9 cellular contexts compared by ENCODE assay signal in the genomic region with DNA sequence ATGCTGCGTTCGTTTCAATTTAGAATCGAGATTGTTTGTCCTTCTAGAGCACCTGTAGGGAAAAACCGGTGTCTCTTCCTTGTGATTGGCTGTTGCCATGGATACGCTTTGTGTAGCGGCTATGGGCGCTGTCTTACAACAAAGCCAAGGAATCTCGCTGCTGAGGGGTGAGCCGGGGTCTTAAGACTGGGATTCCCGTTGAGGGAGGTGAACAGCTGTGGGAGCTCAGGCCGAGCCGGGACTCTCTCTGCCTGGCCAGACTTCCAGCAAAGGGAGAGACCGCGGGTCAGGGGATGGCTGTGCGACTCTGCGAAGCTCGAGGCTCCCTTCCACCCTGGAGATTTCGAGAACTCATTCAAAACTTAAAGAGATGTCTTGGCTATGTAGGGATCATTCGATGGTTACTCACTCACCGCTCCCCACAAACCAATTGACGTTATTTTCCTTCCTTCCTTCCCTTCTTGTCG. TPM values are rescaled to one million over a fixed set of nuclear protein-coding genes. Genes with fewer than 3 reads are reported as not detected.
A peak's percentile ranks its signal among the peaks of the same experiment; 100 is the strongest.
DNase-seq lines count a peak whose midpoint lies in the region; ATAC-seq, FAIRE-seq and TF ChIP-seq lines count a peak whose summit lies in the region.
"Had no signal": no experiment of that assay in that cellular context is flagged by ENCODE, and none has a peak within 500 bp of the region (broad histone marks: within the 10 kb centered on the region; RNA-seq: fewer than 3 reads in every experiment).

A gene with protein sequence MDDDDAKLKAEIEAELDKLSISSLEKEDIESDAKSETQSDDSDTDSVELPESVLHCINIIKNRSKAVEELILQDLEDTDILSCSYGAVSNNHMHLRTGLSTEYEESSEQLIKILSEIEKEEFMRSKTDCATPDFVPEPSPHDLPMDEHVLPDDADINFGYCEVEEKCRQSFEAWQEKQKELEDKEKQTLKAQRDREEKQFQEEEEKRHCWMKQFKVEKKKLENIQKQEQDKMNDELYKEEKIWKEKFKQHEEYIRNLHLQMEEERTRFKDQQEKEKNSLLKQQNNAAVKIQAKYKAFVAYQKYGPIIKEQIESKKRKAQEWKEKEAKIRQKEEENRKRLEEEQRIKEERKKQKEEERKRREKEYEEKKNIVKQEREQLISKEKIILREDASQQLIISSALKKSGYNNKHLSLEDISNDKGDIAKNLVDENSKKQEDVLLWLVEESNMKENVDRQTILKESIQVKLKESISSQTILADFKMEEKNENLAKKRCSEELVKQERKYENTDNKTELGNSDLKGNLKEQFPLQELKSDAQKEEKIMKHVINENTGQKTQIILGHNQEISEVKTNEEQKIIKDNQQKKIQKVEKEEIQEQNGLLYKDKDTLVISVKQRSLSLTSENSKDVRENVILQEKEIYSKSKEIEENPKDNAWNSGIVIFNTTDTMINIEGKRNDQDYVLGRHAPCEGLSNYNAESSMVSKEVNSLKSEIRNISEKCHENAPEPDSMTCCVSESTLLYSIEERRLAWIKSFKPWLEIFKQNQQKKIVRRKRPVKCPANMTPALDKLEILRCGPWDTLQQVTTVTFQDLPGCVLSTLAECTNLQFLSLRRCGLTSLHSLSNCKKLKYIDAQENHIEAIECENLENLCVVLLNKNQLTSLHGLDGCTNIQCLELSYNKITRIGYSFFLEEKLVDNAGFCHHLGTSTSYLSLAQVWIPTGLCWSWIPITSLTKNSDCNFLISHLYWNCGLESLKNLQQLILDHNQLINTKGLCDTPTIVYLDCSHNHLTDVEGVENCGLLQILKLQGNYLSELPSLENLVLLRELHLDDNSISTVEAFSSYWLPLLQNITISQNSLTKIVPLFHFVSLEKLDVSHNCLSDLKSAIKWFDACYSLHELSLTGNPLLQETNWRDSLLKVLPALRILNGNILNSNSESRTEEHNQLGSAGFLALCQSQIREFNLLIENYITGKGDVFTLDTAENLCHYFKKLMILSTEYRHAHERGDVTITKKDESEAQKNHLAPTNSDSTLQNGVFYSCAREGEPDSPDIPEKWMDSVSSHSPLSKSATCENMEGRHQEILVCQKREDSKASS (N-terminal part only) (plus strand): TSS at position 111 of the 467 bp plus-strand sequence. CDS start 1,826 bp downstream, outside the sequence.
Gene TSPAN19, minus strand, starts transcription at position 37 of the 467 bp plus-strand sequence. CDS start 6,331 bp downstream, outside the sequence.

- POLR2A ChIA-PET in HepG2 (lab: Yijun Ruan, JAX): no interaction called here

- BruUV-seq in HepG2 (replicated peaks; lab: Mats Ljungman, UMichigan): no TSS peak

- DNase-seq in SIG-M5 treated with dmso at 0.1 percent for 504 hours (lab: John Stamatoyannopoulos, UW; ENCODE audit: unreplicated experiment) (peak; percentile 50), SIG-M5 (lab: John Stamatoyannopoulos, UW) (no peak), NCI-H1436 treated with DMSO at 0.1 percent for 48 hours (lab: John Stamatoyannopoulos, UW) (peak; percentile 62), T1000 (lab: John Stamatoyannopoulos, UW) (peak; percentile 30), HepG2 (ENCODE audit: low spot score) (peak; percentile 54)
- peak in 1 of 2 donors; percentile 47 for DNase-seq in stimulated activated effector memory CD8-positive, alpha-beta T cell treated with anti-CD3 and anti-CD28 coated beads, Interleukin-12 subunit alpha, Interleukin-12 subunit beta, amount 100 ng/mL, for 72 hours (ENCODE audit: low spot score in 2 of 2)

- H3K27ac ChIP-seq in ectodermal cell (ENCODE audit: insufficient read depth, low read depth, low read length, poor library complexity, severe bottlenecking): peak within 1 kb of the TSS; percentile 70
- H3K27ac ChIP-seq in HepG2 (ENCODE audit: extremely low read length, insufficient read depth, low read length): no peak within 1 kb of the TSS
- H3K27ac ChIP-seq: 22Rv1 had no signal

- H3K36me3 Mint-ChIP-seq in stimulated activated effector memory CD8-positive, alpha-beta T cell treated with anti-CD3 and anti-CD28 coated beads, Interleukin-12 subunit alpha, Interleukin-12 subunit beta, amount 100 ng/mL, for 72 hours: no peaks in the 10 kb centered on the region

- no peak for TF ChIP-seq EP300 in HepG2 (IDR thresholded peaks at IDR 0.05; ENCODE audit: low read depth in 2 of 2, low read length in 2 of 2)
- TF ChIP-seq EP300 in HepG2 (CRISPR knock-in tag; IDR thresholded peaks at IDR 0.05; ENCODE audit: borderline replicate concordance): no peak

- peak within 1 kb of the TSS; percentile 25 for H2AFZ ChIP-seq in HepG2 (ENCODE audit: low read length)

- no peaks in the 10 kb centered on the region for H3K4me1 Mint-ChIP-seq in stimulated activated effector memory CD8-positive, alpha-beta T cell treated with anti-CD3 and anti-CD28 coated beads, Interleukin-12 subunit alpha, Interleukin-12 subunit beta, amount 100 ng/mL, for 72 hours

- no peaks in the 10 kb centered on the region for H3K9me3 Mint-ChIP-seq in stimulated activated effector memory CD8-positive, alpha-beta T cell treated with anti-CD3 and anti-CD28 coated beads, Interleukin-12 subunit alpha, Interleukin-12 subunit beta, amount 100 ng/mL, for 72 hours

- H3K4me3 Mint-ChIP-seq in stimulated activated effector memory CD8-positive, alpha-beta T cell treated with anti-CD3 and anti-CD28 coated beads, Interleukin-12 subunit alpha, Interleukin-12 subunit beta, amount 100 ng/mL, for 72 hours: peak within 1 kb of the TSS; percentile 35

- no peaks in the 10 kb centered on the region for H3K9me3 ChIP-seq in ectodermal cell (ENCODE audit: control insufficient read depth, low read length)
- H3K9me3 ChIP-seq in HepG2 (ENCODE audit: low read length): no peaks in the 10 kb centered on the region

- intact Hi-C loops in HepG2 (cut with micrococcal nuclease; ENCODE audit: unreplicated experiment): no loop called here

- H4K20me1 ChIP-seq in HepG2 (ENCODE audit: insufficient read depth, low read length): no peaks in the 10 kb centered on the region

- H3K9ac ChIP-seq in HepG2 (ENCODE audit: insufficient read depth, low read depth, low read length): no peak within 1 kb of the TSS

- H3K4me2 ChIP-seq in HepG2 (ENCODE audit: low read depth, low read length): peak within 1 kb of the TSS; percentile 71

- H3K36me3 ChIP-seq in ectodermal cell (ENCODE audit: control insufficient read depth, insufficient read depth, low read length): no peaks in the 10 kb centered on the region
- no peaks in the 10 kb centered on the region for H3K36me3 ChIP-seq in HepG2 (replicated peaks in 1 of 2; ENCODE audit: control insufficient read depth in 1 of 2, insufficient read depth in 2 of 2, low read length in 2 of 2)

- no peak for FAIRE-seq in HepG2 (lab: Jason Lieb, UNC)

- H3K4me3 ChIP-seq in ectodermal cell (ENCODE audit: insufficient read depth, low read depth, low read length): peak within 1 kb of the TSS; percentile 53
- peak within 1 kb of the TSS; percentile 11 to 55 (median 42); a peak in 4 of 6 replicates for H3K4me3 ChIP-seq in HepG2 (replicated peaks in 1 of 3; ENCODE audit: insufficient read depth in 1 of 3, low read depth in 2 of 3, low read length in 3 of 3)

- TF ChIP-seq CTCF in HepG2 (CRISPR knock-in tag; IDR thresholded peaks at IDR 0.05): no peak

- WGBS in ectodermal cell, 2 experiments: 0 to 1% methylated on average over 20 to 21 of the region's 22 CpGs
- 18% methylated on average over 14 of the region's 22 CpGs for WGBS in HepG2 (ENCODE audit: low lambda C conversion rate)

- no peak within 1 kb of the TSS for H3K27ac Mint-ChIP-seq in stimulated activated effector memory CD8-positive, alpha-beta T cell treated with anti-CD3 and anti-CD28 coated beads, Interleukin-12 subunit alpha, Interleukin-12 subunit beta, amount 100 ng/mL, for 72 hours

- H3K79me2 ChIP-seq in HepG2 (ENCODE audit: insufficient read depth, low read length): no peaks in the 10 kb centered on the region

- H3K27me3 ChIP-seq in ectodermal cell (ENCODE audit: control insufficient read depth, insufficient read depth, low read length, poor library complexity, severe bottlenecking) (no peaks in the 10 kb centered on the region), HepG2 (ENCODE audit: control insufficient read depth in 1 of 2, insufficient read depth in 2 of 2, low read length in 2 of 2) (no peaks in the 10 kb centered on the region)

- no peaks in the 10 kb centered on the region for H3K4me1 ChIP-seq in ectodermal cell (ENCODE audit: control insufficient read depth, insufficient read depth, low read length)
- H3K4me1 ChIP-seq in HepG2 (ENCODE audit: insufficient read depth, low read length): no peaks in the 10 kb centered on the region

- no peak for TF ChIP-seq POLR2A in HepG2 (IDR thresholded peaks at IDR 0.05; ENCODE audit: insufficient read depth in 1 of 2, low read depth in 2 of 2, low read length in 2 of 2)

- in situ Hi-C loops in HepG2 (cut with HindIII; ENCODE audit: extremely low pct_ligation_motif_present, low pct_unique_long_range_greater_than_20kb): no loop called here

- CTCF ChIA-PET in HepG2 (lab: Yijun Ruan, JAX; ENCODE audit: low intra/inter-chr PET ratio, low total read pairs): no interaction called here

- peak; percentile 100 for ATAC-seq in HG02759 (IDR thresholded peaks at IDR 0.05; ENCODE audit: unreplicated experiment)
- peak; percentile 83 for ATAC-seq in HepG2
- ATAC-seq in stimulated activated effector memory CD8-positive, alpha-beta T cell treated with anti-CD3 and anti-CD28 coated beads, Interleukin-12 subunit alpha, Interleukin-12 subunit beta, amount 100 ng/mL, for 72 hours: peak; percentile 47

- no peak for TF ChIP-seq RAD21 in HepG2 (CRISPR knock-in tag; IDR thresholded peaks at IDR 0.05)

RNA-seq across cellular contexts. Expression of the first gene that starts in this region (rescaled TPM):
- polyA plus RNA-seq in ectodermal cell (2013, experiment 1 of 4): 7.6 TPM
- 10.1 TPM for polyA plus RNA-seq in ectodermal cell (2013, experiment 2 of 4)
- 7.4 TPM for polyA plus RNA-seq in ectodermal cell (2013, experiment 3 of 4)
- 8.9 TPM for polyA plus RNA-seq in ectodermal cell (2013, experiment 4 of 4)
- total RNA-seq in HepG2 (2016; rRNA removed; fragmentation: Illumina TruSeq; extraction: Trizol): not detected in 2 replicates
- not detected in 2 replicates for total RNA-seq in HepG2 (2016; cell fraction: cytosol; rRNA removed; fragmentation: Illumina TruSeq; extraction: Trizol; ENCODE audit: low read depth)
- total RNA-seq in HepG2 (2016; cell fraction: insoluble cytoplasmic fraction; rRNA removed; fragmentation: Illumina TruSeq; extraction: Trizol): 0.24 TPM in 1 of 2 replicates, not detected in the other
- 0.03 TPM in 1 of 2 replicates, not detected in the other for total RNA-seq in HepG2 (2016; cell fraction: membrane; rRNA removed; fragmentation: Illumina TruSeq; extraction: Trizol)
- total RNA-seq in HepG2 (2016; cell fraction: nucleus; rRNA removed; fragmentation: Illumina TruSeq; extraction: Trizol): 0.31 and 1.1 TPM in 2 replicates
- polyA plus RNA-seq in HepG2 (2011; rRNA removed): not detected in 2 replicates
- not detected in 2 replicates for polyA plus RNA-seq in HepG2 (2011; cell fraction: cytosol; rRNA removed)
- polyA plus RNA-seq in HepG2 (2011; cell fraction: nucleus; rRNA removed): not detected in 2 replicates
- polyA plus RNA-seq in HepG2 (2012): not detected in 2 replicates
- polyA plus RNA-seq in HepG2 (2016; cell fraction: cytosol; fragmentation: Illumina TruSeq; extraction: Trizol; ENCODE audit: low read depth): not detected in 2 replicates
- 0.37 TPM in 1 of 2 replicates, not detected in the other for polyA plus RNA-seq in HepG2 (2016; cell fraction: insoluble cytoplasmic fraction; fragmentation: Illumina TruSeq; extraction: Trizol; ENCODE audit: low read depth)
- not detected in 2 replicates for polyA plus RNA-seq in HepG2 (2016; cell fraction: membrane; fragmentation: Illumina TruSeq; extraction: Trizol; ENCODE audit: low read depth)
- polyA plus RNA-seq in HepG2 (2016; cell fraction: nucleus; fragmentation: Illumina TruSeq; extraction: Trizol; ENCODE audit: insufficient read depth, low read depth): 0.16 and 0.59 TPM in 2 replicates
- 0.82 TPM in 1 of 2 replicates, not detected in the other for polyA minus RNA-seq in HepG2 (2011; rRNA and poly(A)+ RNA removed; ENCODE audit: low replicate concordance)
- polyA minus RNA-seq in HepG2 (2011; cell fraction: cytosol; rRNA and poly(A)+ RNA removed): not detected in 2 replicates
- 0.13 TPM in 1 of 2 replicates, not detected in the other for polyA minus RNA-seq in HepG2 (2011; cell fraction: nucleus; rRNA and poly(A)+ RNA removed)

RNA-seq across cellular contexts. Expression of gene TSPAN19, which starts in this region (rescaled TPM):
- 2.2 TPM for polyA plus RNA-seq in ectodermal cell (2013, experiment 1 of 4)
- 2.4 TPM for polyA plus RNA-seq in ectodermal cell (2013, experiment 2 of 4)
- polyA plus RNA-seq in ectodermal cell (2013, experiment 3 of 4): 2.0 TPM
- 3.9 TPM for polyA plus RNA-seq in ectodermal cell (2013, experiment 4 of 4)
- not detected in 2 replicates for total RNA-seq in HepG2 (2016; rRNA removed; fragmentation: Illumina TruSeq; extraction: Trizol)
- not detected in 2 replicates for total RNA-seq in HepG2 (2016; cell fraction: cytosol; rRNA removed; fragmentation: Illumina TruSeq; extraction: Trizol; ENCODE audit: low read depth)
- not detected in 2 replicates for total RNA-seq in HepG2 (2016; cell fraction: insoluble cytoplasmic fraction; rRNA removed; fragmentation: Illumina TruSeq; extraction: Trizol)
- not detected in 2 replicates for total RNA-seq in HepG2 (2016; cell fraction: membrane; rRNA removed; fragmentation: Illumina TruSeq; extraction: Trizol)
- not detected in 2 replicates for total RNA-seq in HepG2 (2016; cell fraction: nucleus; rRNA removed; fragmentation: Illumina TruSeq; extraction: Trizol)
- polyA plus RNA-seq in HepG2 (2011; rRNA removed): not detected in 2 replicates
- not detected in 2 replicates for polyA plus RNA-seq in HepG2 (2011; cell fraction: cytosol; rRNA removed)
- polyA plus RNA-seq in HepG2 (2011; cell fraction: nucleus; rRNA removed): not detected in 2 replicates
- polyA plus RNA-seq in HepG2 (2012): not detected in 2 replicates
- not detected in 2 replicates for polyA plus RNA-seq in HepG2 (2016; cell fraction: cytosol; fragmentation: Illumina TruSeq; extraction: Trizol; ENCODE audit: low read depth)
- polyA plus RNA-seq in HepG2 (2016; cell fraction: insoluble cytoplasmic fraction; fragmentation: Illumina TruSeq; extraction: Trizol; ENCODE audit: low read depth): not detected in 2 replicates
- not detected in 2 replicates for polyA plus RNA-seq in HepG2 (2016; cell fraction: membrane; fragmentation: Illumina TruSeq; extraction: Trizol; ENCODE audit: low read depth)
- polyA plus RNA-seq in HepG2 (2016; cell fraction: nucleus; fragmentation: Illumina TruSeq; extraction: Trizol; ENCODE audit: insufficient read depth, low read depth): not detected in 2 replicates
- 0.80 TPM in 1 of 2 replicates, not detected in the other for polyA minus RNA-seq in HepG2 (2011; rRNA and poly(A)+ RNA removed; ENCODE audit: low replicate concordance)
- not detected in 2 replicates for polyA minus RNA-seq in HepG2 (2011; cell fraction: cytosol; rRNA and poly(A)+ RNA removed)
- polyA minus RNA-seq in HepG2 (2011; cell fraction: nucleus; rRNA and poly(A)+ RNA removed): not detected in 2 replicates

Comparison
In these comparisons a context has a peak if more than half of its experiments do, and no peak if none do; other contexts are left out.
1. ATAC-seq: peak in every context shown above with its lines; median percentile 100 in HG02759; 83 in HepG2; 47 in stimulated activated effector memory CD8-positive, alpha-beta T cell treated with anti-CD3 and anti-CD28 coated beads, Interleukin-12 subunit alpha, Interleukin-12 subunit beta, amount 100 ng/mL, for 72 hours.